ENCODE assay signal across 1 cellular context in the genomic region with DNA sequence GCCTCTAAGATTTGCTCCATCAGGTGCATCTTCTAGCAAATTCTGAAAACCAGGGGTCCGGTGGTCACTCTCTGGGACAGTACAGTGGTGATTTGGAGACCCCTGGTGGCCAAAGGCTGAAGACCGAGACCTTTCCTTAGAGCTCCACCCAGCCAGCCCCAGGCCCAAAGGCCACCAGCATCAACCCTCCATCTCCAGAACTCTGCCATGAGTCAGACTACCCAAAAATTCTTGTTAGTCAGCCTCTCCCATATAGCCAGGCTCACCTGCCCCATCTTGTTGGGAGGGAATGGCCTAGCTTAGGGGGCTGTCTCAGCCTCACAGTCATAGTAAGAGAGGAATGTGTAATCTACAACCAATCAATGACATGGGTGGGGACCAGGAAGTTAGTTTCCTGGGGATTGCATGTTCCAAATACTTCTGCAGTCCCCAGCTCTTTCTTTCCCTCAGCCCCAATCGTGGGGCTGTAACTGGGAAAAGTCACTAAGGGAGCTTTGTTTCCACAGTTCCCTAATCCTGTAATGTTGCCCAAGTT.
TF ChIP-seq lines count a peak whose summit lies in the region.

No MANE protein-coding gene starts in this region.

TF ChIP-seq in liver, 16 proteins besides CTCF, POLR2A, EP300 and RAD21:
- no peak for TF ChIP-seq SP1 (IDR thresholded peaks at IDR 0.05)
- no peak for TF ChIP-seq JUND (IDR thresholded peaks at IDR 0.05)
- TF ChIP-seq REST (IDR thresholded peaks at IDR 0.05) = no peak
- TF ChIP-seq FOXA2 (IDR thresholded peaks at IDR 0.05) = no peak
- no peak for TF ChIP-seq FOXA1 (IDR thresholded peaks at IDR 0.05)
- TF ChIP-seq, protein P1, sequence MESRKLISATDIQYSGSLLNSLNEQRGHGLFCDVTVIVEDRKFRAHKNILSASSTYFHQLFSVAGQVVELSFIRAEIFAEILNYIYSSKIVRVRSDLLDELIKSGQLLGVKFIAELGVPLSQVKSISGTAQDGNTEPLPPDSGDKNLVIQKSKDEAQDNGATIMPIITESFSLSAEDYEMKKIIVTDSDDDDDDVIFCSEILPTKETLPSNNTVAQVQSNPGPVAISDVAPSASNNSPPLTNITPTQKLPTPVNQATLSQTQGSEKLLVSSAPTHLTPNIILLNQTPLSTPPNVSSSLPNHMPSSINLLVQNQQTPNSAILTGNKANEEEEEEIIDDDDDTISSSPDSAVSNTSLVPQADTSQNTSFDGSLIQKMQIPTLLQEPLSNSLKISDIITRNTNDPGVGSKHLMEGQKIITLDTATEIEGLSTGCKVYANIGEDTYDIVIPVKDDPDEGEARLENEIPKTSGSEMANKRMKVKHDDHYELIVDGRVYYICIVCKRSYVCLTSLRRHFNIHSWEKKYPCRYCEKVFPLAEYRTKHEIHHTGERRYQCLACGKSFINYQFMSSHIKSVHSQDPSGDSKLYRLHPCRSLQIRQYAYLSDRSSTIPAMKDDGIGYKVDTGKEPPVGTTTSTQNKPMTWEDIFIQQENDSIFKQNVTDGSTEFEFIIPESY (IDR thresholded peaks at IDR 0.05) = no peak
- no peak for TF ChIP-seq GABPA (IDR thresholded peaks at IDR 0.05 in 1 of 2, conservative IDR thresholded peaks at IDR 0.05 in 1 of 2)
- no peak for TF ChIP-seq HNF4G (IDR thresholded peaks at IDR 0.05)
- no peak for TF ChIP-seq HNF4A (conservative IDR thresholded peaks at IDR 0.05)
- no peak for TF ChIP-seq YY1 (IDR thresholded peaks at IDR 0.05)
- TF ChIP-seq EGR1 (IDR thresholded peaks at IDR 0.05; ENCODE audit: low read depth in 2 of 2) = no peak
- no peak for TF ChIP-seq TAF1 (conservative IDR thresholded peaks at IDR 0.05)
- TF ChIP-seq ATF3 (IDR thresholded peaks at IDR 0.05) = no peak
- no peak for TF ChIP-seq RXRA (IDR thresholded peaks at IDR 0.05)
- TF ChIP-seq, protein P2, sequence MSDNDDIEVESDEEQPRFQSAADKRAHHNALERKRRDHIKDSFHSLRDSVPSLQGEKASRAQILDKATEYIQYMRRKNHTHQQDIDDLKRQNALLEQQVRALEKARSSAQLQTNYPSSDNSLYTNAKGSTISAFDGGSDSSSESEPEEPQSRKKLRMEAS (IDR thresholded peaks at IDR 0.05) = no peak
- TF ChIP-seq NR2F2 (IDR thresholded peaks at IDR 0.05) = no peak
